In the genomic region with DNA sequence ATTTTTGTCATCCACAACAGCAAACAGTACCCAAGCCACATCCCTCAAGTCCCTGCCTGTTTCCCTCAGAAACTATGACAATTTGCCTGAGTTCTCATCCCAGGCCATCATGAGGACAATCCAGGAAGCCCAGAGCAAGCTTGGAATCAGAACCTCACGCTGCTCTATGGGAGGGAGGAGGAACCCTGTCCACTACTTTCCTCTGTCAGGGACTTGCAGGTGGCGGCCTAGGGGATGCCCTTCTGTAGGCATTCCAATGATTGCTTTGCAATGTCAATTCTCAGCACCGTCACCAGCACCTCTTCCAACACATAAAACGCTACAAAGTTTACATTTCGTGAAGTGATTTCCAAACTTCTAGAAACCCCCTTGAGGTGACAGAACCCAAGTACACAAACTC, we compare ENCODE assay signal across 21 cellular contexts.
A peak's percentile ranks its signal among the peaks of the same experiment; 100 is the strongest.
DNase-seq lines count a peak whose midpoint lies in the region; ATAC-seq and TF ChIP-seq lines count a peak whose summit lies in the region.
"Had no signal": no experiment of that assay in that cellular context is flagged by ENCODE, and none has a peak within 500 bp of the region (broad histone marks: within the 10 kb centered on the region; RNA-seq: fewer than 3 reads in every experiment).

No MANE protein-coding gene starts in this region.

- no peaks in the 10 kb centered on the region for H4K20me1 ChIP-seq in MM.1S (ENCODE audit: insufficient read depth, low read length)
- H4K20me1 ChIP-seq: BLaER1 had no signal

- no peaks in the 10 kb centered on the region for H3K9me2 ChIP-seq in MM.1S (replicated peaks; ENCODE audit: insufficient read depth, low read length)

- no peaks in the 10 kb centered on the region for H3K79me2 ChIP-seq in MM.1S (ENCODE audit: low read length)

- no peak for ATAC-seq in activated naive CD8-positive, alpha-beta T cell treated with anti-CD3 and anti-CD28 coated beads, Interleukin-2, amount 50 U/mL, for 24 hours
- no peak for ATAC-seq in upper lobe of right lung
- ATAC-seq in GM19351 (IDR thresholded peaks at IDR 0.05; ENCODE audit: unreplicated experiment): no peak
- ATAC-seq in gastroesophageal sphincter: no peak
- ATAC-seq: HCT116 had no signal

- H3K27me3 ChIP-seq in MM.1S (replicated peaks; ENCODE audit: insufficient read depth, low read length): no peaks in the 10 kb centered on the region
- no peaks in the 10 kb centered on the region for H3K27me3 ChIP-seq in upper lobe of right lung
- H3K27me3 ChIP-seq in gastroesophageal sphincter: no peaks in the 10 kb centered on the region
- H3K27me3 ChIP-seq: BLaER1 had no signal

- 64 to 85% methylated on average over 4 to 5 of the region's 5 CpGs for WGBS in gastroesophageal sphincter (ENCODE audit: low coverage in 1 of 2), 2 donors

- no peak for TF ChIP-seq EP300 in gastroesophageal sphincter (IDR thresholded peaks at IDR 0.05)

- no peaks in the 10 kb centered on the region for H3K36me3 Mint-ChIP-seq in activated naive CD8-positive, alpha-beta T cell treated with anti-CD3 and anti-CD28 coated beads, Interleukin-2, amount 50 U/mL, for 24 hours (ENCODE audit: low read depth)
- H3K36me3 Mint-ChIP-seq in activated naive CD8-positive, alpha-beta T cell treated with anti-CD3 and anti-CD28 coated beads for 36 hours: no peaks in the 10 kb centered on the region
- H3K36me3 Mint-ChIP-seq: CD8-positive, alpha-beta memory T cell had no signal

- TF ChIP-seq POLR2A in gastroesophageal sphincter (IDR thresholded peaks at IDR 0.05): no peak

- H3K27ac ChIP-seq in coronary artery (no peak overlapping the region), MM.1S (ENCODE audit: low read length) (no peak overlapping the region), upper lobe of right lung (no peak overlapping the region), gastroesophageal sphincter (no peak overlapping the region)
- H3K27ac ChIP-seq: 22Rv1, BLaER1, C4-2B, GM23248 had no signal

- no peak overlapping the region for H2AFZ ChIP-seq in MM.1S (ENCODE audit: low read length)
- H2AFZ ChIP-seq: GM23248 had no signal

- H3K27me3 Mint-ChIP-seq in activated naive CD8-positive, alpha-beta T cell treated with anti-CD3 and anti-CD28 coated beads, Interleukin-2, amount 50 U/mL, for 24 hours: no peaks in the 10 kb centered on the region
- H3K27me3 Mint-ChIP-seq in activated naive CD8-positive, alpha-beta T cell treated with anti-CD3 and anti-CD28 coated beads for 36 hours: no peaks in the 10 kb centered on the region
- H3K27me3 Mint-ChIP-seq: CD4-positive, alpha-beta T cell had no signal

- no peak for DNase-seq in activated naive CD8-positive, alpha-beta T cell treated with anti-CD3 and anti-CD28 coated beads, Interleukin-2, amount 50 U/mL, for 24 hours
- no peak for DNase-seq in activated naive CD8-positive, alpha-beta T cell treated with anti-CD3 and anti-CD28 coated beads for 36 hours
- DNase-seq in coronary artery (ENCODE audit: low spot score) (peak; percentile 40), islet precursor cell (peak; percentile 12), MM.1S (no peak), upper lobe of right lung (no peak)
- DNase-seq: CD4-positive, alpha-beta T cell; CD8-positive, alpha-beta memory T cell; DMS 273 treated with DMSO at 0.1 percent for 48 hours; DMS79; EL; GDM1; H7 had no signal

- no peak overlapping the region for H3K4me2 ChIP-seq in MM.1S (ENCODE audit: low read depth, low read length)
- H3K4me2 ChIP-seq: BLaER1 had no signal

- no peaks in the 10 kb centered on the region for H3K4me1 ChIP-seq in MM.1S (ENCODE audit: low read length)
- no peaks in the 10 kb centered on the region for H3K4me1 ChIP-seq in upper lobe of right lung
- no peaks in the 10 kb centered on the region for H3K4me1 ChIP-seq in gastroesophageal sphincter

- H3K4me1 Mint-ChIP-seq in activated naive CD8-positive, alpha-beta T cell treated with anti-CD3 and anti-CD28 coated beads, Interleukin-2, amount 50 U/mL, for 24 hours: no peaks in the 10 kb centered on the region
- no peaks in the 10 kb centered on the region for H3K4me1 Mint-ChIP-seq in activated naive CD8-positive, alpha-beta T cell treated with anti-CD3 and anti-CD28 coated beads for 36 hours
- H3K4me1 Mint-ChIP-seq: B cell; CD8-positive, alpha-beta memory T cell had no signal

- H3K36me3 ChIP-seq in MM.1S (replicated peaks; ENCODE audit: insufficient read depth, low read length) (no peaks in the 10 kb centered on the region), upper lobe of right lung (no peaks in the 10 kb centered on the region), gastroesophageal sphincter (no peaks in the 10 kb centered on the region)
- H3K36me3 ChIP-seq: BLaER1 had no signal

- peak overlapping the region; percentile 26 for H3K27ac Mint-ChIP-seq in activated naive CD8-positive, alpha-beta T cell treated with anti-CD3 and anti-CD28 coated beads, Interleukin-2, amount 50 U/mL, for 24 hours
- H3K27ac Mint-ChIP-seq in activated naive CD8-positive, alpha-beta T cell treated with anti-CD3 and anti-CD28 coated beads for 36 hours: no peak overlapping the region
- H3K27ac Mint-ChIP-seq: B cell; CD4-positive, alpha-beta T cell; CD8-positive, alpha-beta memory T cell had no signal

- H3K4me3 Mint-ChIP-seq in activated naive CD8-positive, alpha-beta T cell treated with anti-CD3 and anti-CD28 coated beads, Interleukin-2, amount 50 U/mL, for 24 hours: no peak overlapping the region
- no peak overlapping the region for H3K4me3 Mint-ChIP-seq in activated naive CD8-positive, alpha-beta T cell treated with anti-CD3 and anti-CD28 coated beads for 36 hours
- H3K4me3 Mint-ChIP-seq: B cell; CD4-positive, alpha-beta T cell; CD8-positive, alpha-beta memory T cell had no signal

- no peak overlapping the region for H3K9ac ChIP-seq in MM.1S (ENCODE audit: low read length)
- H3K9ac ChIP-seq: BLaER1, GM23248 had no signal

- H3K4me3 ChIP-seq in coronary artery: no peak overlapping the region
- no peak overlapping the region for H3K4me3 ChIP-seq in MM.1S (ENCODE audit: low read length)
- no peak overlapping the region for H3K4me3 ChIP-seq in upper lobe of right lung
- H3K4me3 ChIP-seq in gastroesophageal sphincter: no peak overlapping the region
- H3K4me3 ChIP-seq: BLaER1, GM23248 had no signal

- intact Hi-C loops in upper lobe of right lung (cut with DNase I): no loop called here

- no peaks in the 10 kb centered on the region for H3K9me3 Mint-ChIP-seq in activated naive CD8-positive, alpha-beta T cell treated with anti-CD3 and anti-CD28 coated beads, Interleukin-2, amount 50 U/mL, for 24 hours
- H3K9me3 Mint-ChIP-seq in activated naive CD8-positive, alpha-beta T cell treated with anti-CD3 and anti-CD28 coated beads for 36 hours: peaks cover 4% of the 10 kb centered on the region
- H3K9me3 Mint-ChIP-seq: CD4-positive, alpha-beta T cell; CD8-positive, alpha-beta memory T cell had no signal

- H3K9me3 ChIP-seq in MM.1S (replicated peaks; ENCODE audit: insufficient read depth, low read length): no peaks in the 10 kb centered on the region
- H3K9me3 ChIP-seq in upper lobe of right lung: no peaks in the 10 kb centered on the region
- H3K9me3 ChIP-seq in gastroesophageal sphincter: no peaks in the 10 kb centered on the region

- TF ChIP-seq CTCF in coronary artery (IDR thresholded peaks at IDR 0.05) (no peak), MM.1S (IDR thresholded peaks at IDR 0.05; ENCODE audit: low read length) (no peak), upper lobe of right lung (IDR thresholded peaks at IDR 0.05) (no peak), gastroesophageal sphincter (IDR thresholded peaks at IDR 0.05) (no peak)

- H3F3A ChIP-seq in MM.1S (ENCODE audit: insufficient read depth, low read length): no peaks in the 10 kb centered on the region

Comparison
In these comparisons a context has a peak if more than half of its experiments do, and no peak if none do; other contexts are left out.
1. DNase-seq: peak in coronary artery (single experiment) and islet precursor cell (single experiment); none in activated naive CD8-positive, alpha-beta T cell treated with anti-CD3 and anti-CD28 coated beads, Interleukin-2, amount 50 U/mL, for 24 hours (single experiment), activated naive CD8-positive, alpha-beta T cell treated with anti-CD3 and anti-CD28 coated beads for 36 hours (single experiment), MM.1S (single experiment) and upper lobe of right lung (single experiment).